ENCODE assay signal across 38 cellular contexts in the genomic region with DNA sequence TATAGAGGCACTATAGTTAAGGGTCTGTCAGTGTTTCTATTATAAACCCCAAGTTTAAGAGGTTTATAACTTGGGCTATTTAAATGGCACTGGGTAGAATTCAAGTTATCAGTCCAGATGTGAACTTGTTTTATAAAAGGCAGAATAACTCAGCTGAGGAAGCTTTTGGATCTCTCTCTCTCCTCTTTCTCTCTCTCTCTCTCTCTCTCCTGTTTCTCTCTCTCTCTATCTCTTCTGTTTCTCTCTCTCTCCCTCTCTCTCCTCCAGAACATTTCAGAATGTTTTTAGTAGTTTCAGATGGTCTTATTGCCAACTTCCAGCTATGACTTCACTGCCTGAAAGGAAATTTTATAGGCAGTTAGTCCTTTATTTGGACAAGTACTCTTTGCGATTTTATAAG. TPM values are rescaled to one million over a fixed set of nuclear protein-coding genes. Genes with fewer than 3 reads are reported as not detected.
"Had no signal": no experiment of that assay in that cellular context is flagged by ENCODE, and none has a peak within 500 bp of the region (broad histone marks: within the 10 kb centered on the region; RNA-seq: fewer than 3 reads in every experiment).

No MANE protein-coding gene starts in this region.

- H3K9me3 Mint-ChIP-seq: activated B cell treated with CpG ODN at 0.5 μM for 24 hours; activated CD4-positive, alpha-beta memory T cell treated with anti-CD3 and anti-CD28 coated beads, Interleukin-2, amount 10 ng/mL, durations not matched to agents 7 days and 5 days; activated CD4-positive, alpha-beta T cell treated with anti-CD3 and anti-CD28 coated beads, Interleukin-2, amount 10 ng/mL, durations not matched to agents 7 days and 5 days; activated naive CD4-positive, alpha-beta T cell treated with anti-CD3 and anti-CD28 coated beads, Interleukin-2, amount 10 ng/mL, durations not matched to agents 7 days and 5 days; activated naive CD4-positive, alpha-beta T cell treated with anti-CD3 and anti-CD28 coated beads, Interleukin-2, amount 50 U/mL, for 24 hours; activated naive CD8-positive, alpha-beta T cell treated with anti-CD3 and anti-CD28 coated beads, Interleukin-2, amount 10 ng/mL, durations not matched to agents 7 days and 5 days; activated naive CD8-positive, alpha-beta T cell treated with anti-CD3 and anti-CD28 coated beads, Interleukin-2, amount 50 U/mL, for 24 hours; activated T-cell treated with anti-CD3 and anti-CD28 coated beads, Interleukin-2, amount 50 U/mL, for 24 hours; activated T-helper 2 cell treated with anti-CD3 and anti-CD28 coated beads, Interferon-gamma antibody, Interleukin-2, Interleukin-4, amounts not matched to agents 10 μg/mL and 5 μg/mL and 100 μg/mL, durations not matched to agents 14 hours and 24 hours and 36 hours; central memory CD8-positive, alpha-beta T cell; T-helper 1 cell treated with Interleukin-12 subunit alpha and Interleukin-12 subunit beta and Interleukin-4 antibody, amounts not matched to agents 30 μg/mL and 1 μg/mL, for 36 hours; T-helper 2 cell treated with Interferon-gamma antibody and Interleukin-4, amounts not matched to agents 5 μg/mL and 100 μg/mL, for 36 hours had no signal

- H3K27ac Mint-ChIP-seq: activated B cell treated with CpG ODN at 0.5 μM for 24 hours; activated CD4-positive, alpha-beta memory T cell treated with anti-CD3 and anti-CD28 coated beads, Interleukin-2, amount 10 ng/mL, durations not matched to agents 7 days and 5 days; activated CD4-positive, alpha-beta T cell treated with anti-CD3 and anti-CD28 coated beads for 36 hours; activated CD4-positive, alpha-beta T cell treated with anti-CD3 and anti-CD28 coated beads, Interleukin-2, amount 10 ng/mL, durations not matched to agents 7 days and 5 days; activated CD8-positive, alpha-beta memory T cell treated with anti-CD3 and anti-CD28 coated beads, Interleukin-2, amount 10 ng/mL, durations not matched to agents 7 days and 5 days; activated CD8-positive, alpha-beta T cell treated with anti-CD3 and anti-CD28 coated beads, Interleukin-2, amount 10 ng/mL, durations not matched to agents 7 days and 5 days; activated naive CD4-positive, alpha-beta T cell treated with anti-CD3 and anti-CD28 coated beads, Interleukin-2, amount 10 ng/mL, durations not matched to agents 7 days and 5 days; activated naive CD4-positive, alpha-beta T cell treated with anti-CD3 and anti-CD28 coated beads, Interleukin-2, amount 50 U/mL, for 24 hours; activated naive CD8-positive, alpha-beta T cell; activated naive CD8-positive, alpha-beta T cell treated with anti-CD3 and anti-CD28 coated beads, Interleukin-2, amount 10 ng/mL, durations not matched to agents 7 days and 5 days; activated naive CD8-positive, alpha-beta T cell treated with anti-CD3 and anti-CD28 coated beads, Interleukin-2, amount 50 U/mL, for 24 hours; activated T-cell treated with anti-CD3 and anti-CD28 coated beads, Interleukin-2, amount 50 U/mL, for 24 hours; activated T-helper 2 cell treated with anti-CD3 and anti-CD28 coated beads, Interferon-gamma antibody, Interleukin-2, Interleukin-4, amounts not matched to agents 10 μg/mL and 5 μg/mL and 100 μg/mL, durations not matched to agents 14 hours and 24 hours and 36 hours; T-helper 1 cell treated with Interleukin-12 subunit alpha and Interleukin-12 subunit beta and Interleukin-4 antibody, amounts not matched to agents 30 μg/mL and 1 μg/mL, for 36 hours; T-helper 2 cell treated with Interferon-gamma antibody and Interleukin-4, amounts not matched to agents 5 μg/mL and 100 μg/mL, for 36 hours had no signal

- DNase-seq: activated B cell treated with CpG ODN at 0.5 μM for 24 hours; activated CD4-positive, alpha-beta memory T cell treated with anti-CD3 and anti-CD28 coated beads, Interleukin-2, amount 10 ng/mL, durations not matched to agents 7 days and 5 days; activated CD4-positive, alpha-beta T cell treated with anti-CD3 and anti-CD28 coated beads for 36 hours; activated CD4-positive, alpha-beta T cell treated with anti-CD3 and anti-CD28 coated beads for 48 hours; activated CD4-positive, alpha-beta T cell treated with anti-CD3 and anti-CD28 coated beads, Interleukin-2, amount 10 ng/mL, durations not matched to agents 7 days and 5 days; activated CD4-positive, alpha-beta T cell treated with anti-CD3 and anti-CD28 coated beads, Interleukin-2, amount 50 U/mL, for 48 hours; activated CD4-positive, CD25-positive, alpha-beta regulatory T cell treated with anti-CD3 and anti-CD28 coated beads, Interleukin-2, amount 50 U/mL, for 72 hours; activated CD8-positive, alpha-beta memory T cell treated with anti-CD3 and anti-CD28 coated beads for 24 hours; activated CD8-positive, alpha-beta memory T cell treated with anti-CD3 and anti-CD28 coated beads, Interleukin-2, amount 10 ng/mL, durations not matched to agents 7 days and 5 days; activated CD8-positive, alpha-beta memory T cell treated with anti-CD3 and anti-CD28 coated beads, Interleukin-2, amount 50 U/mL, for 48 hours; activated CD8-positive, alpha-beta T cell treated with anti-CD3 and anti-CD28 coated beads, Interleukin-2, amount 10 ng/mL, durations not matched to agents 7 days and 5 days; activated effector memory CD4-positive, alpha-beta T cell treated with Interleukin-2 at 50 U/mL for 16 hours; activated gamma-delta T cell; activated naive CD4-positive, alpha-beta T cell treated with anti-CD3 and anti-CD28 coated beads, Interleukin-2, amount 10 ng/mL, durations not matched to agents 7 days and 5 days; activated naive CD4-positive, alpha-beta T cell treated with Interleukin-2 at 50 U/mL for 16 hours; activated naive CD8-positive, alpha-beta T cell treated with anti-CD3 and anti-CD28 coated beads, Interleukin-2, amount 10 ng/mL, durations not matched to agents 7 days and 5 days; activated naive CD8-positive, alpha-beta T cell treated with anti-CD3 and anti-CD28 coated beads, Interleukin-2, amount 50 U/mL, for 24 hours; activated T-cell treated with anti-CD3 and anti-CD28 coated beads, Interleukin-2, amount 50 U/mL, for 24 hours; activated T-cell treated with anti-CD3 and anti-CD28 coated beads, Interleukin-2, amount 50 U/mL, for 48 hours; amygdala; anterior cingulate cortex; brain microvascular endothelial cell; caudate nucleus; cerebellar nuclear complex; T-helper 1 cell; T-helper 2 cell; T-helper 9 cell had no signal

- FAIRE-seq: TTC549 had no signal

- H3K36me3 Mint-ChIP-seq: activated CD8-positive, alpha-beta memory T cell treated with anti-CD3 and anti-CD28 coated beads, Interleukin-2, amount 10 ng/mL, durations not matched to agents 7 days and 5 days; activated naive CD4-positive, alpha-beta T cell treated with anti-CD3 and anti-CD28 coated beads, Interleukin-2, amount 10 ng/mL, durations not matched to agents 7 days and 5 days; activated naive CD4-positive, alpha-beta T cell treated with anti-CD3 and anti-CD28 coated beads, Interleukin-2, amount 50 U/mL, for 24 hours; activated naive CD8-positive, alpha-beta T cell; activated naive CD8-positive, alpha-beta T cell treated with anti-CD3 and anti-CD28 coated beads, Interleukin-2, amount 10 ng/mL, durations not matched to agents 7 days and 5 days had no signal

- H3K9me3 ChIP-seq: ascending aorta, breast epithelium had no signal

- H3K27me3 ChIP-seq: ascending aorta had no signal

- H3K36me3 ChIP-seq: ascending aorta, brain microvascular endothelial cell, breast epithelium, cardiac muscle cell had no signal

- H3K4me1 ChIP-seq: breast epithelium had no signal

- H3K27ac ChIP-seq: ascending aorta, brain microvascular endothelial cell, breast epithelium, cardiac muscle cell, VCaP had no signal

- H3K4me3 Mint-ChIP-seq: activated B cell treated with CpG ODN at 0.5 μM for 24 hours; activated CD4-positive, alpha-beta memory T cell treated with anti-CD3 and anti-CD28 coated beads, Interleukin-2, amount 10 ng/mL, durations not matched to agents 7 days and 5 days; activated CD4-positive, alpha-beta T cell treated with anti-CD3 and anti-CD28 coated beads for 36 hours; activated CD4-positive, alpha-beta T cell treated with anti-CD3 and anti-CD28 coated beads, Interleukin-2, amount 10 ng/mL, durations not matched to agents 7 days and 5 days; activated CD8-positive, alpha-beta memory T cell treated with anti-CD3 and anti-CD28 coated beads, Interleukin-2, amount 10 ng/mL, durations not matched to agents 7 days and 5 days; activated CD8-positive, alpha-beta T cell treated with anti-CD3 and anti-CD28 coated beads, Interleukin-2, amount 10 ng/mL, durations not matched to agents 7 days and 5 days; activated naive CD4-positive, alpha-beta T cell treated with anti-CD3 and anti-CD28 coated beads, Interleukin-2, amount 10 ng/mL, durations not matched to agents 7 days and 5 days; activated naive CD4-positive, alpha-beta T cell treated with anti-CD3 and anti-CD28 coated beads, Interleukin-2, amount 50 U/mL, for 24 hours; activated naive CD8-positive, alpha-beta T cell; activated naive CD8-positive, alpha-beta T cell treated with anti-CD3 and anti-CD28 coated beads, Interleukin-2, amount 10 ng/mL, durations not matched to agents 7 days and 5 days; activated naive CD8-positive, alpha-beta T cell treated with anti-CD3 and anti-CD28 coated beads, Interleukin-2, amount 50 U/mL, for 24 hours; activated T-cell treated with anti-CD3 and anti-CD28 coated beads, Interleukin-2, amount 50 U/mL, for 24 hours; central memory CD8-positive, alpha-beta T cell; T-helper 1 cell treated with Interleukin-12 subunit alpha and Interleukin-12 subunit beta and Interleukin-4 antibody, amounts not matched to agents 30 μg/mL and 1 μg/mL, for 36 hours; T-helper 2 cell treated with Interferon-gamma antibody and Interleukin-4, amounts not matched to agents 5 μg/mL and 100 μg/mL, for 36 hours had no signal

- H3K4me3 ChIP-seq: ascending aorta, breast epithelium, cardiac muscle cell had no signal

- H3K27me3 Mint-ChIP-seq: activated B cell treated with CpG ODN at 0.5 μM for 24 hours had no signal

RNA-seq across cellular contexts. Expression of a gene that starts 6.4 kb away (rescaled TPM):
- total RNA-seq: activated CD4-positive, alpha-beta memory T cell treated with anti-CD3 and anti-CD28 coated beads, Interleukin-2, amount 10 ng/mL, durations not matched to agents 7 days and 5 days; activated CD8-positive, alpha-beta memory T cell treated with anti-CD3 and anti-CD28 coated beads, Interleukin-2, amount 10 ng/mL, durations not matched to agents 7 days and 5 days had no signal
